ENCODE assay signal across 8 cellular contexts in genomic region chr1:156623946-156624813, GRCh38. TPM values are rescaled to one million over a fixed set of nuclear protein-coding genes. Genes with fewer than 3 reads are reported as not detected.
DNase-seq lines count a peak whose midpoint lies in the region; ATAC-seq, FAIRE-seq and TF ChIP-seq lines count a peak whose summit lies in the region.

No MANE protein-coding gene starts in this region.

- H3K36me3 ChIP-seq in bronchial epithelial cell (ENCODE audit: control insufficient read depth, insufficient read depth, low read length) (no peaks in the 10 kb centered on the region), kidney epithelial cell (ENCODE audit: control insufficient read depth, insufficient read depth, low read length) (no peaks in the 10 kb centered on the region)

- no peaks in the 10 kb centered on the region for H3K36me3 Mint-ChIP-seq in HFFc6 (ENCODE audit: low read depth)

- TF ChIP-seq CTCF in C4-2B (conservative IDR thresholded peaks at IDR 0.05) (peak; percentile 39), HFFc6 (IDR thresholded peaks at IDR 0.05) (peak; percentile 25; the same call in 1 of the 2 replicates), bronchial epithelial cell (IDR thresholded peaks at IDR 0.05; ENCODE audit: insufficient read depth, low read length, severe bottlenecking) (peak; percentile 54), kidney epithelial cell (IDR thresholded peaks at IDR 0.05; ENCODE audit: insufficient read depth, low read length, poor library complexity, severe bottlenecking) (peak; percentile 56)

- H3K27me3 Mint-ChIP-seq in HFFc6 (ENCODE audit: insufficient read depth), result peaks cover 58% of the 10 kb centered on the region

- H3K27me3 ChIP-seq in bronchial epithelial cell (ENCODE audit: control insufficient read depth, insufficient read depth, low read length), result peaks cover 33% of the 10 kb centered on the region
- peaks cover 49% of the 10 kb centered on the region for H3K27me3 ChIP-seq in kidney epithelial cell (ENCODE audit: control insufficient read depth, insufficient read depth, low read length)

- FAIRE-seq in bronchial epithelial cell (lab: Jason Lieb, UNC), result no peak

- no peaks in the 10 kb centered on the region for H3K9me3 Mint-ChIP-seq in HFFc6

- H3K4me3 Mint-ChIP-seq in HFFc6, result no peak overlapping the region

- peaks cover 6% of the 10 kb centered on the region for H3K4me1 Mint-ChIP-seq in HFFc6 (ENCODE audit: low read depth)

- DNase-seq in HFFc6 (no peak), SK-N-DZ (ENCODE audit: low spot score) (peak; percentile 82), bronchial epithelial cell (ENCODE audit: low read depth) (no peak), kidney epithelial cell (ENCODE audit: low read depth) (no peak), NCI-H2029 treated with DMSO at 0.1 percent for 48 hours (lab: John Stamatoyannopoulos, UW) (no peak)
- peak; percentile 15 to 47 for DNase-seq in stimulated activated CD4-positive, alpha-beta T cell treated with anti-CD3 and anti-CD28 coated beads, Interleukin-4, amount 100 ng/mL, for 4 hours

- H3K27ac Mint-ChIP-seq in HFFc6, result no peak overlapping the region

- no peak overlapping the region for H3K27ac ChIP-seq in C4-2B

- H3K4me3 ChIP-seq in bronchial epithelial cell (ENCODE audit: low read depth, low read length) (peak overlapping the region; percentile 34), kidney epithelial cell (ENCODE audit: low read depth, low read length) (peak overlapping the region; percentile 8)

- no peak for ATAC-seq in GM19351 (IDR thresholded peaks at IDR 0.05; ENCODE audit: unreplicated experiment)

RNA-seq across cellular contexts. Expression of gene HAPLN2, which starts 5.0 kb away (rescaled TPM):
- not detected for total RNA-seq in HFFc6 (2021; fragmentation: NEBNext Ultra II Directional; extraction: Animal tissue kit (Norgen Biotek cat#: 25700))
- polyA plus RNA-seq in SK-N-DZ (2014; cell fraction: cytosol; rRNA removed), result not detected in 2 replicates
- 1.5 and 2.5 TPM in 2 replicates for polyA plus RNA-seq in SK-N-DZ (2014; cell fraction: nucleus; rRNA removed)
- under 0.01 TPM in 1 of 2 replicates, not detected in the other for total RNA-seq in bronchial epithelial cell
- total RNA-seq in kidney epithelial cell, result not detected in 2 replicates

RNA-seq across cellular contexts. Expression of gene BCAN, which starts 17.7 kb away (rescaled TPM):
- total RNA-seq in HFFc6 (2021; fragmentation: NEBNext Ultra II Directional; extraction: Animal tissue kit (Norgen Biotek cat#: 25700)), result not detected
- 0.50 TPM in 1 of 2 replicates, not detected in the other for polyA plus RNA-seq in SK-N-DZ (2014; cell fraction: cytosol; rRNA removed)
- polyA plus RNA-seq in SK-N-DZ (2014; cell fraction: nucleus; rRNA removed), result not detected in 2 replicates
- total RNA-seq in bronchial epithelial cell, result not detected in 2 replicates
- 0.14 and 0.17 TPM in 2 replicates for total RNA-seq in kidney epithelial cell

RNA-seq across cellular contexts. Expression of gene GPATCH4, which starts 22.9 kb away (rescaled TPM):
- 10 to 100 TPM; 25.0 to 35.8 (median 32.7) TPM for total RNA-seq in HFFc6 (2021; fragmentation: NEBNext Ultra II Directional; extraction: Animal tissue kit (Norgen Biotek cat#: 25700))
- polyA plus RNA-seq in SK-N-DZ (2014; cell fraction: cytosol; rRNA removed), result 23.0 and 26.2 TPM in 2 replicates
- 37.6 and 44.8 TPM in 2 replicates for polyA plus RNA-seq in SK-N-DZ (2014; cell fraction: nucleus; rRNA removed)
- 15.9 and 29.2 TPM in 2 replicates for total RNA-seq in bronchial epithelial cell
- 19.1 and 21.8 TPM in 2 replicates for total RNA-seq in kidney epithelial cell

RNA-seq across cellular contexts. Expression of gene NAXE, which starts 32.6 kb away (rescaled TPM):
- 10 to 100 TPM; 73.9 to 83.9 (median 76.7) TPM for total RNA-seq in HFFc6 (2021; fragmentation: NEBNext Ultra II Directional; extraction: Animal tissue kit (Norgen Biotek cat#: 25700))
- polyA plus RNA-seq in SK-N-DZ (2014; cell fraction: cytosol; rRNA removed), result 86.4 and 99.9 TPM in 2 replicates
- polyA plus RNA-seq in SK-N-DZ (2014; cell fraction: nucleus; rRNA removed), result 46.6 and 66.0 TPM in 2 replicates
- total RNA-seq in bronchial epithelial cell (142 and 154 TPM in 2 replicates), kidney epithelial cell (83.8 and 115 TPM in 2 replicates)

RNA-seq across cellular contexts. Expression of gene TTC24, which starts 44.7 kb away (rescaled TPM):
- total RNA-seq in HFFc6 (2021; fragmentation: NEBNext Ultra II Directional; extraction: Animal tissue kit (Norgen Biotek cat#: 25700)), result not detected
- polyA plus RNA-seq in SK-N-DZ (2014; cell fraction: cytosol; rRNA removed), result 0.44 TPM in 1 of 2 replicates, not detected in the other
- polyA plus RNA-seq in SK-N-DZ (2014; cell fraction: nucleus; rRNA removed), result 0.15 and 0.95 TPM in 2 replicates
- not detected in 2 replicates for total RNA-seq in bronchial epithelial cell
- not detected in 2 replicates for total RNA-seq in kidney epithelial cell

Comparison
In these comparisons a context has a peak if more than half of its experiments do, and no peak if none do; other contexts are left out.
1. DNase-seq: peak in SK-N-DZ (single experiment) and stimulated activated CD4-positive, alpha-beta T cell treated with anti-CD3 and anti-CD28 coated beads, Interleukin-4, amount 100 ng/mL, for 4 hours (2 of 2); none in HFFc6 (single experiment), bronchial epithelial cell (single experiment), kidney epithelial cell (single experiment) and NCI-H2029 treated with DMSO at 0.1 percent for 48 hours (single experiment).
2. Peak in every context shown above with its lines, with median percentiles within 50 percentile points of each other: CTCF ChIP-seq.